ENCODE assay signal across 15 cellular contexts in the genomic region with DNA sequence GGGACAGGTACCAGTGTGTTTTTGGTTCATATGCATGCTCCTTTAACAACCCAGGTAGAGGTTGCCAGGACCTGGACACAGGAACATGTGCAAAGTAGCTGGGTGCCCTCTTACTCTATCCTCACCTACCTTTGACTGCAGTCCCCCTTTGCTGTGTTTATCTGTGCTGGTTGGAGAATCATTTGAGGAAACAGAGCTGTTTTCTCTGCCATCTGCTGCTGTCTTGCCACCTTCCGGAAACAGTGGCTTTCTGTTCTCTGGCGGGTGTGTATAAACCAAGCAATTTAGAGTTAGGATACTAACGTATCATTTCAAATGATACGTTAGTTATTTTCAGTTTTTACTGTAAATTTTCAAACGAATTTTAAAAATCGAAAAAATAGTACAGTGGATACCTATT.
"Had no signal": no experiment of that assay in that cellular context is flagged by ENCODE, and none has a peak within 500 bp of the region (broad histone marks: within the 10 kb centered on the region; RNA-seq: fewer than 3 reads in every experiment).

No MANE protein-coding gene starts in this region.

- H3K79me2 ChIP-seq: parathyroid adenoma had no signal

- DNase-seq: activated CD4-positive, alpha-beta T cell treated with anti-CD3 and anti-CD28 coated beads for 1 hour; activated T-cell treated with anti-CD3 and anti-CD28 coated beads, Interleukin-2, amount 50 U/mL, for 1 hour; effector CD4-positive, alpha-beta T cell; foreskin melanocyte; left cardiac atrium; right lobe of liver; stimulated activated CD4-positive, alpha-beta T cell treated with anti-CD3 and anti-CD28 coated beads, Interleukin-2, amount 100 ng/mL, for 24 hours; stimulated activated naive CD8-positive, alpha-beta T cell treated with anti-CD3 and anti-CD28 coated beads, Interleukin-15, amount 100 ng/mL, for 72 hours; T-helper 1 cell; testis; trophoblast cell; uterus had no signal

- H3K4me3 ChIP-seq: breast epithelium, right lobe of liver, skin epidermis, testis, uterus had no signal

- H3K9me3 ChIP-seq: breast epithelium, right lobe of liver, testis, uterus had no signal

- H3K9ac ChIP-seq: parathyroid adenoma had no signal

- H3K27ac ChIP-seq: breast epithelium, parathyroid adenoma, right lobe of liver, skin epidermis, testis, uterus had no signal

- H3K27me3 ChIP-seq: breast epithelium, right lobe of liver, testis, uterus had no signal

- H2AFZ ChIP-seq: parathyroid adenoma had no signal

- H3K36me3 ChIP-seq: breast epithelium, right lobe of liver, uterus had no signal

- H3K4me1 ChIP-seq: breast epithelium, parathyroid adenoma, right lobe of liver, uterus had no signal
